In the genomic region with DNA sequence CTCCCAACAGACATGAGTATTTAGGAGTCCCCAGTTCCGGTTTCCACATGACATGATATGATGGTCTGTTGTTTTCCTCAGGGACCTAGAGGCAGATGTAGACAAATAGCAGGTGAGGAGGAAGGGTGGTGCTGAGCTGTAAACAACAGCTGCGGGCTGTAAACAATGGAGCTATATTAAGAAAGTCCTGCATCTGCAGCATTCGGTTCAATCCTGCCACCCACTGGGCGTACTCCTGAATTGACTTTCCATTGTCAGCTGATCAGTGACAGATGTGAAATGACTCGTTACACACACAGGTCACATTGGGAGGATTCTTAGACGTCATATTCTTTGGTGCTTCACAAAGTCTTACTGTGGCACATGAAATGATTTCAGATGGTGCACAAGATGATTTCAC, we compare ENCODE assay signal across 8 cellular contexts. TPM values are rescaled to one million over a fixed set of nuclear protein-coding genes. Genes with fewer than 3 reads are reported as not detected.
DNase-seq lines count a peak whose midpoint lies in the region; ATAC-seq and TF ChIP-seq lines count a peak whose summit lies in the region.

No MANE protein-coding gene starts in this region.

- H3K9ac ChIP-seq in BLaER1 = peak overlapping the region; percentile 68; the same call in 1 of the 2 replicates

- no peak overlapping the region for H3K27ac Mint-ChIP-seq in activated CD8-positive, alpha-beta T cell treated with anti-CD3 and anti-CD28 coated beads, Interleukin-2, amount 10 ng/mL, durations not matched to agents 7 days and 5 days
- peak overlapping the region in 1 of 6 donors; percentile 36 for H3K27ac Mint-ChIP-seq in immature natural killer cell

- H3K4me3 Mint-ChIP-seq in activated CD8-positive, alpha-beta T cell treated with anti-CD3 and anti-CD28 coated beads, Interleukin-2, amount 10 ng/mL, durations not matched to agents 7 days and 5 days = no peak overlapping the region
- no peak overlapping the region for H3K4me3 Mint-ChIP-seq in immature natural killer cell

- H3K4me1 ChIP-seq in BLaER1 (peaks cover 53% of the 10 kb centered on the region), testis (no peaks in the 10 kb centered on the region)

- ATAC-seq in GM18508 (IDR thresholded peaks at IDR 0.05; ENCODE audit: insufficient read depth, unreplicated experiment) (peak; percentile 96), HG02798 (IDR thresholded peaks at IDR 0.05; ENCODE audit: poor library complexity, unreplicated experiment) (peak; percentile 99)
- ATAC-seq in activated CD8-positive, alpha-beta T cell treated with anti-CD3 and anti-CD28 coated beads, Interleukin-2, amount 10 ng/mL, durations not matched to agents 7 days and 5 days = peak; percentile 51

- H3K27me3 Mint-ChIP-seq in activated CD8-positive, alpha-beta T cell treated with anti-CD3 and anti-CD28 coated beads, Interleukin-2, amount 10 ng/mL, durations not matched to agents 7 days and 5 days (ENCODE audit: low read depth) = peaks cover 8% of the 10 kb centered on the region
- H3K27me3 Mint-ChIP-seq in immature natural killer cell (ENCODE audit: low read depth in 3 of 3) = peaks cover 3 to 11% (median 6%) of the 10 kb centered on the region in 3 donors

- no peaks in the 10 kb centered on the region for H3K4me1 Mint-ChIP-seq in activated CD8-positive, alpha-beta T cell treated with anti-CD3 and anti-CD28 coated beads, Interleukin-2, amount 10 ng/mL, durations not matched to agents 7 days and 5 days (ENCODE audit: low read depth)
- H3K4me1 Mint-ChIP-seq in immature natural killer cell = peaks cover 0 to 9% of the 10 kb centered on the region in 2 donors

- intact Hi-C loops in testis (cut with DNase I; ENCODE audit: low total_unique reads) = no loop called here

- peak; percentile 13 to 40 (median 39) for TF ChIP-seq CTCF in testis (IDR thresholded peaks at IDR 0.05)

- DNase-seq in NAMALWA (ENCODE audit: low spot score) (peak; percentile 84), immature natural killer cell (peak; percentile 18 to 31 (median 21)), testis (peak; percentile 82), GF-D8 (lab: John Stamatoyannopoulos, UW) (no peak)
- peak; percentile 41 for DNase-seq in activated CD8-positive, alpha-beta T cell treated with anti-CD3 and anti-CD28 coated beads, Interleukin-2, amount 10 ng/mL, durations not matched to agents 7 days and 5 days

- H3K9me3 ChIP-seq in BLaER1 (0 out of 2 replicates have a peak, but pooled peaks cover 12% of the 10 kb centered on the region), testis (no peaks in the 10 kb centered on the region)

- peak overlapping the region; percentile 89 for H3K4me2 ChIP-seq in BLaER1

- H3K36me3 ChIP-seq in BLaER1 (no peaks in the 10 kb centered on the region), testis (ENCODE audit: low read depth, missing control alignments) (no peaks in the 10 kb centered on the region)

- CTCF ChIA-PET in activated CD8-positive, alpha-beta T cell treated with anti-CD3 and anti-CD28 coated beads, Interleukin-2, amount 10 ng/mL, durations not matched to agents 7 days and 5 days (lab: Charles Lee) = interaction anchor here (0.6 to 2.4 kb wide), 5 partner anchors 10 to 206 kb away, joined by 3 to 8 read pairs (median 5); partner anchors contain the start of gene TRAF6

- TF ChIP-seq POLR2A in testis (IDR thresholded peaks at IDR 0.05) = no peak

- no peaks in the 10 kb centered on the region for H3K27me3 ChIP-seq in BLaER1
- H3K27me3 ChIP-seq in testis = no peaks in the 10 kb centered on the region

- H4K20me1 ChIP-seq in BLaER1 = no peaks in the 10 kb centered on the region

- peak overlapping the region; percentile 36; the same call in 1 of the 2 replicates for H3K4me3 ChIP-seq in BLaER1
- H3K4me3 ChIP-seq in testis = no peak overlapping the region

- peak overlapping the region; percentile 88 for H3K27ac ChIP-seq in BLaER1
- no peak overlapping the region for H3K27ac ChIP-seq in testis

- no peaks in the 10 kb centered on the region for H3K9me3 Mint-ChIP-seq in activated CD8-positive, alpha-beta T cell treated with anti-CD3 and anti-CD28 coated beads, Interleukin-2, amount 10 ng/mL, durations not matched to agents 7 days and 5 days (ENCODE audit: insufficient read depth)
- H3K9me3 Mint-ChIP-seq in immature natural killer cell = no peaks in the 10 kb centered on the region

- POLR2A ChIA-PET in activated CD8-positive, alpha-beta T cell treated with anti-CD3 and anti-CD28 coated beads, Interleukin-2, amount 10 ng/mL, durations not matched to agents 7 days and 5 days (lab: Charles Lee) = no interaction called here

- WGBS in testis, 2 donors = 35 to 41% methylated on average over 6 of the region's 6 CpGs

- no peaks in the 10 kb centered on the region for H3K36me3 Mint-ChIP-seq in activated CD8-positive, alpha-beta T cell treated with anti-CD3 and anti-CD28 coated beads, Interleukin-2, amount 10 ng/mL, durations not matched to agents 7 days and 5 days (ENCODE audit: low read depth)
- H3K36me3 Mint-ChIP-seq in immature natural killer cell = no peaks in the 10 kb centered on the region

RNA-seq across cellular contexts. Expression of gene RAG1, which starts 26.8 kb away (rescaled TPM):
- under 1 TPM; 0.08 TPM for total RNA-seq in activated CD8-positive, alpha-beta T cell treated with anti-CD3 and anti-CD28 coated beads, Interleukin-2, amount 10 ng/mL, durations not matched to agents 7 days and 5 days
- polyA plus RNA-seq in immature natural killer cell = under 1 TPM; 0.39 to 0.85 (median 0.52) TPM
- total RNA-seq in testis = 1 to 10 TPM; 1.5 to 3.5 TPM
- 1.4 TPM for polyA plus RNA-seq in testis (ENCODE audit: insufficient read depth, low read depth, low replicate concordance)

RNA-seq across cellular contexts. Expression of gene TRAF6, which starts 30.9 kb away (rescaled TPM):
- total RNA-seq in activated CD8-positive, alpha-beta T cell treated with anti-CD3 and anti-CD28 coated beads, Interleukin-2, amount 10 ng/mL, durations not matched to agents 7 days and 5 days = 1 to 10 TPM; 8.8 to 9.1 TPM
- polyA plus RNA-seq in immature natural killer cell (10 to 100 TPM; 11.3 to 20.0 (median 13.1) TPM), testis (ENCODE audit: insufficient read depth, low read depth, low replicate concordance) (18.8 TPM)
- 10 to 100 TPM; 24.0 to 26.4 TPM for total RNA-seq in testis

RNA-seq across cellular contexts. Expression of gene IFTAP, which starts 53.3 kb away (rescaled TPM):
- total RNA-seq in activated CD8-positive, alpha-beta T cell treated with anti-CD3 and anti-CD28 coated beads, Interleukin-2, amount 10 ng/mL, durations not matched to agents 7 days and 5 days = 1 to 10 TPM in 1 of 2 experiments, under 1 TPM in 1; 0.90 to 1.5 TPM
- 10 to 100 TPM in 1 of 3 donors, 1 to 10 TPM in 2; 3.1 to 11.8 (median 3.2) TPM for polyA plus RNA-seq in immature natural killer cell
- 10 to 100 TPM; 42.1 to 42.4 TPM for total RNA-seq in testis
- polyA plus RNA-seq in testis (ENCODE audit: insufficient read depth, low read depth, low replicate concordance) = 105 TPM

RNA-seq across cellular contexts. Expression of gene RAG2, which starts 57.0 kb away (rescaled TPM):
- not detected for total RNA-seq in activated CD8-positive, alpha-beta T cell treated with anti-CD3 and anti-CD28 coated beads, Interleukin-2, amount 10 ng/mL, durations not matched to agents 7 days and 5 days
- polyA plus RNA-seq in immature natural killer cell (not detected), testis (ENCODE audit: insufficient read depth, low read depth, low replicate concordance) (2.9 TPM)
- under 1 TPM; 0.25 to 0.94 TPM for total RNA-seq in testis

Comparison
In these comparisons a context has a peak if more than half of its experiments do, and no peak if none do; other contexts are left out.
1. RNA of gene IFTAP, which starts 53.3 kb away (total RNA-seq): 42.1 to 42.4 TPM in testis; 0.90 to 1.5 TPM in activated CD8-positive, alpha-beta T cell treated with anti-CD3 and anti-CD28 coated beads, Interleukin-2, amount 10 ng/mL, durations not matched to agents 7 days and 5 days; every median in the first group is over 10 times any median in the second.
2. Peak in every context shown above with its lines, with median percentiles within 50 percentile points of each other: ATAC-seq.